22 cellular contexts compared by ENCODE assay signal in the genomic region with DNA sequence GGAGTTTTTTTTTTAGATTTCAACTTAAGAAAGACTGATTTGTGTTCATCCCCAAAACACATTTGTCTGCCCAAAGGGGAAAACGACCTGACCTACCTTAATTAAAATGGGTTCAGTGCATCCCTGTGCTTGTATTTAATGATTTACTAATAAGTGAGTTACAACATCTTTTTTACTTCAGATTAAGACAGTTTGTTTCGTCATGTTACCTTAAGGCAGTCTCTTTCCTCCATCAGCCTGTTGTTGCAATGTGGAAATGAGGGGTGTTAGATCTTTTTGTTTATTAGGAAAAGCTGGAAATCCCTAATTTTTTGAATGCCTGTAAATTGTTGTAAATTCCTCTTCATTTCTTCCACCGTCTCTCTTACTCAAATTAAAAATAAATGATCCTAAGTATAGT.
"Had no signal": no experiment of that assay in that cellular context is flagged by ENCODE, and none has a peak within 500 bp of the region (broad histone marks: within the 10 kb centered on the region; RNA-seq: fewer than 3 reads in every experiment).

No MANE protein-coding gene starts in this region.

- H3K27me3 ChIP-seq: adrenal gland, ascending aorta, brain microvascular endothelial cell, gastrocnemius medialis, heart left ventricle, neural progenitor cell, upper lobe of left lung had no signal

- H3K36me3 ChIP-seq: adrenal gland, ascending aorta, brain microvascular endothelial cell, gastrocnemius medialis, heart left ventricle, lower lobe of right lung, neural progenitor cell, upper lobe of left lung had no signal

- ATAC-seq: activated naive CD4-positive, alpha-beta T cell treated with anti-CD3 and anti-CD28 coated beads, Interleukin-2, amount 50 U/mL, for 72 hours; activated T-helper 17 cell treated with anti-CD3 and anti-CD28 coated beads, Interleukin-2, amount 50 U/mL, for 72 hours; gastrocnemius medialis; heart left ventricle; lower lobe of right lung; naive thymus-derived CD8-positive, alpha-beta T cell; T-cell had no signal

- DNase-seq: activated CD8-positive, alpha-beta memory T cell treated with anti-CD3 and anti-CD28 coated beads, Interleukin-2, amount 50 U/mL, for 4 hours; activated T-cell treated with anti-CD3 and anti-CD28 coated beads, Interleukin-2, amount 50 U/mL, for 24 hours; adrenal gland; brain microvascular endothelial cell; caudate nucleus; dermis blood vessel endothelial cell; effector CD8-positive, alpha-beta T cell; gastrocnemius medialis; heart left ventricle; islet precursor cell; left colon; lower lobe of right lung; naive thymus-derived CD8-positive, alpha-beta T cell; retina; stimulated activated CD4-positive, alpha-beta T cell treated with anti-CD3 and anti-CD28 coated beads, Interleukin-4, amount 100 ng/mL, for 24 hours; stimulated activated naive CD4-positive, alpha-beta T cell treated with Interleukin-2 at 50 U/mL for 16 hours; T-cell; upper lobe of left lung had no signal

- H3K4me1 ChIP-seq: ascending aorta had no signal

- H3K9me3 ChIP-seq: adrenal gland, ascending aorta, gastrocnemius medialis, heart left ventricle, lower lobe of right lung, upper lobe of left lung had no signal

- H3K4me3 ChIP-seq: adrenal gland, ascending aorta, gastrocnemius medialis, heart left ventricle, lower lobe of right lung, neural progenitor cell, upper lobe of left lung had no signal

- H3K27ac ChIP-seq: adrenal gland, ascending aorta, brain microvascular endothelial cell, gastrocnemius medialis, heart left ventricle, lower lobe of right lung, neural progenitor cell, upper lobe of left lung had no signal
